ENCODE assay signal across 19 cellular contexts in genomic region chr10:77506517-77506916, GRCh38.
DNase-seq lines count a peak whose midpoint lies in the region; ATAC-seq, FAIRE-seq and TF ChIP-seq lines count a peak whose summit lies in the region.
"Had no signal": no experiment of that assay in that cellular context is flagged by ENCODE, and none has a peak within 500 bp of the region (broad histone marks: within the 10 kb centered on the region; RNA-seq: fewer than 3 reads in every experiment).

No MANE protein-coding gene starts in this region.

- H3K27me3 Mint-ChIP-seq in activated T-helper 2 cell treated with anti-CD3 and anti-CD28 coated beads, Interferon-gamma antibody, Interleukin-2, Interleukin-4, amounts not matched to agents 10 μg/mL and 5 μg/mL and 100 μg/mL, durations not matched to agents 14 hours and 24 hours and 36 hours (ENCODE audit: low read depth) = peaks cover 5% of the 10 kb centered on the region

- DNase-seq in mammary epithelial cell (no peak), breast epithelium (ENCODE audit: low spot score in 2 of 2) (no peak), K562 (ENCODE audit: extremely low read depth in 1 of 4, low spot score in 3 of 4) (no peak), iris pigment epithelial cell (ENCODE audit: low read depth) (peak; percentile 58), right lobe of liver (no peak), SHP77 (lab: John Stamatoyannopoulos, UW) (no peak)
- no peak for DNase-seq in activated T-helper 2 cell treated with anti-CD3 and anti-CD28 coated beads, Interferon-gamma antibody, Interleukin-2, Interleukin-4, amounts not matched to agents 10 μg/mL and 5 μg/mL and 100 μg/mL, durations not matched to agents 14 hours and 24 hours and 36 hours (ENCODE audit: low spot score)
- DNase-seq: activated CD4-positive, alpha-beta T cell treated with anti-CD3 and anti-CD28 coated beads, Interleukin-2, amount 50 U/mL, for 1 hour; body of pancreas; CD4-positive, CD25-positive, alpha-beta regulatory T cell; dermis blood vessel endothelial cell; DMS153; naive thymus-derived CD4-positive, alpha-beta T cell; NCI-H1694; NCI-H2227 treated with DMSO at 0.1 percent for 48 hours; T-helper 1 cell had no signal

- 100% methylated on average over 1 of the region's 2 CpGs for WGBS in mammary epithelial cell (ENCODE audit: low coverage, missing lambda C conversion rate)
- 0% methylated on average over 1 of the region's 2 CpGs for WGBS in K562 (ENCODE audit: insufficient coverage, low coverage, missing lambda C conversion rate)
- WGBS in right lobe of liver (ENCODE audit: insufficient coverage, low coverage, low lambda C conversion rate, missing lambda C conversion rate) = 58% methylated on average over 2 of the region's 2 CpGs

- H3K9me3 ChIP-seq in mammary epithelial cell (replicated peaks; ENCODE audit: insufficient read depth, low read length) = no peaks in the 10 kb centered on the region
- no peaks in the 10 kb centered on the region for H3K9me3 ChIP-seq in breast epithelium
- no peaks in the 10 kb centered on the region for H3K9me3 ChIP-seq in K562 (replicated peaks; ENCODE audit: control insufficient read depth, insufficient read depth, low read depth, low read length)
- H3K9me3 ChIP-seq in right lobe of liver = no peaks in the 10 kb centered on the region
- H3K9me3 ChIP-seq: body of pancreas, MG63, thoracic aorta had no signal

- no peak overlapping the region for H3K4me3 Mint-ChIP-seq in activated T-helper 2 cell treated with anti-CD3 and anti-CD28 coated beads, Interferon-gamma antibody, Interleukin-2, Interleukin-4, amounts not matched to agents 10 μg/mL and 5 μg/mL and 100 μg/mL, durations not matched to agents 14 hours and 24 hours and 36 hours (ENCODE audit: low read depth)
- H3K4me3 Mint-ChIP-seq: CD4-positive, CD25-positive, alpha-beta regulatory T cell; naive thymus-derived CD4-positive, alpha-beta T cell had no signal

- H3K4me1 ChIP-seq in mammary epithelial cell (ENCODE audit: insufficient read depth, low read length) = peaks cover 53% of the 10 kb centered on the region
- no peaks in the 10 kb centered on the region for H3K4me1 ChIP-seq in breast epithelium
- H3K4me1 ChIP-seq in K562 (replicated peaks in 1 of 2; ENCODE audit: control insufficient read depth in 2 of 2, insufficient read depth in 2 of 2, low read length in 2 of 2) = no peaks in the 10 kb centered on the region
- peaks cover 0 to 11% (median 0%) of the 10 kb centered on the region in 4 donors for H3K4me1 ChIP-seq in right lobe of liver

- H3K27me3 ChIP-seq in mammary epithelial cell (ENCODE audit: insufficient read depth, low read length) (no peaks in the 10 kb centered on the region), breast epithelium (no peaks in the 10 kb centered on the region), K562 (ENCODE audit: control insufficient read depth in 2 of 2, insufficient read depth in 2 of 2, low read length in 2 of 2) (peaks cover 4 to 8% of the 10 kb centered on the region in 2 experiments; a peak in 3 of 5 replicates), right lobe of liver (no peaks in the 10 kb centered on the region)
- H3K27me3 ChIP-seq: body of pancreas, MG63 had no signal

- H2AFZ ChIP-seq in mammary epithelial cell (ENCODE audit: low read depth, low read length) = no peak overlapping the region
- no peak overlapping the region for H2AFZ ChIP-seq in K562 (ENCODE audit: low read depth, low read length)

- no peaks in the 10 kb centered on the region for H3K9me1 ChIP-seq in K562 (ENCODE audit: control insufficient read depth, insufficient read depth, low read length)

- BruUV-seq in mammary epithelial cell (replicated peaks; lab: Mats Ljungman, UMichigan) (no TSS peak), K562 (replicated peaks; lab: Mats Ljungman, UMichigan) (no TSS peak)

- H3K36me3 ChIP-seq in mammary epithelial cell (ENCODE audit: insufficient read depth, low read length) = no peaks in the 10 kb centered on the region
- no peaks in the 10 kb centered on the region for H3K36me3 ChIP-seq in breast epithelium
- H3K36me3 ChIP-seq in K562 (ENCODE audit: control insufficient read depth, insufficient read depth, low read length) = no peaks in the 10 kb centered on the region
- H3K36me3 ChIP-seq in right lobe of liver = no peaks in the 10 kb centered on the region
- H3K36me3 ChIP-seq: MG63, thoracic aorta had no signal

- dilution Hi-C loops in mammary epithelial cell (cut with HindIII; ENCODE audit: low sequenced_read_pairs) = loop anchor here (25.0 kb wide), 1 partner anchor 344 kb away; no protein-coding TSS in a partner anchor

- no peak overlapping the region for H3K4me2 ChIP-seq in mammary epithelial cell (ENCODE audit: insufficient read depth, low read depth, low read length)
- no peak overlapping the region for H3K4me2 ChIP-seq in K562 (ENCODE audit: insufficient read depth, low read length)

- no peak overlapping the region for H3K27ac Mint-ChIP-seq in activated T-helper 2 cell treated with anti-CD3 and anti-CD28 coated beads, Interferon-gamma antibody, Interleukin-2, Interleukin-4, amounts not matched to agents 10 μg/mL and 5 μg/mL and 100 μg/mL, durations not matched to agents 14 hours and 24 hours and 36 hours
- H3K27ac Mint-ChIP-seq: CD4-positive, CD25-positive, alpha-beta regulatory T cell; naive thymus-derived CD4-positive, alpha-beta T cell had no signal

- TF ChIP-seq POLR2A in breast epithelium (IDR thresholded peaks at IDR 0.05) (no peak), K562 (conservative IDR thresholded peaks at IDR 0.05) (no peak), right lobe of liver (IDR thresholded peaks at IDR 0.05) (no peak)

- POLR2A ChIA-PET in K562 (lab: Yijun Ruan, JAX) = no interaction called here

- H3K27ac ChIP-seq in mammary epithelial cell (ENCODE audit: insufficient read depth, low read depth, low read length) (peak overlapping the region; percentile 79), breast epithelium (no peak overlapping the region), K562 (ENCODE audit: extremely low read depth, low read depth, low read length) (no peak overlapping the region), right lobe of liver (no peak overlapping the region)
- H3K27ac ChIP-seq: body of pancreas had no signal

- TF ChIP-seq RAD21 in K562 (CRISPR knock-in tag; conservative IDR thresholded peaks at IDR 0.05 in 1 of 2, IDR thresholded peaks at IDR 0.05 in 1 of 2) = no peak

- H3K9ac ChIP-seq in mammary epithelial cell (ENCODE audit: insufficient read depth, low read length) = peak overlapping the region; percentile 25
- H3K9ac ChIP-seq in K562 (ENCODE audit: insufficient read depth in 1 of 2, low read depth in 2 of 2, low read length in 2 of 2) = no peak overlapping the region

- intact Hi-C loops in mammary epithelial cell (cut with micrococcal nuclease) (loop anchor here (5.0 to 10.0 kb wide), 2 partner anchors 96 to 252 kb away; no protein-coding TSS in a partner anchor), breast epithelium (cut with DNase I; ENCODE audit: low total_unique reads) (no loop called here), K562 (cut with micrococcal nuclease) (no loop called here), right lobe of liver (cut with DNase I) (no loop called here)
- intact Hi-C loops in activated T-helper 2 cell treated with anti-CD3 and anti-CD28 coated beads, Interferon-gamma antibody, Interleukin-2, Interleukin-4, amounts not matched to agents 10 μg/mL and 5 μg/mL and 100 μg/mL, durations not matched to agents 14 hours and 24 hours and 36 hours (cut with micrococcal nuclease) = no loop called here

- peaks cover 27% of the 10 kb centered on the region for H3K79me2 ChIP-seq in mammary epithelial cell (ENCODE audit: insufficient read depth, low read length)
- no peaks in the 10 kb centered on the region for H3K79me2 ChIP-seq in K562 (ENCODE audit: control insufficient read depth, insufficient read depth, low read length)

- H4K20me1 ChIP-seq in mammary epithelial cell (ENCODE audit: insufficient read depth, low read length) (no peaks in the 10 kb centered on the region), K562 (replicated peaks; ENCODE audit: control insufficient read depth, insufficient read depth, low read length) (no peaks in the 10 kb centered on the region)

- peaks cover 1% of the 10 kb centered on the region for H3K4me1 Mint-ChIP-seq in activated T-helper 2 cell treated with anti-CD3 and anti-CD28 coated beads, Interferon-gamma antibody, Interleukin-2, Interleukin-4, amounts not matched to agents 10 μg/mL and 5 μg/mL and 100 μg/mL, durations not matched to agents 14 hours and 24 hours and 36 hours (ENCODE audit: low read depth)
- H3K4me1 Mint-ChIP-seq: CD4-positive, CD25-positive, alpha-beta regulatory T cell; naive thymus-derived CD4-positive, alpha-beta T cell had no signal

- FAIRE-seq in K562 (lab: Jason Lieb, UNC) = no peak

- CTCF ChIA-PET in mammary epithelial cell (lab: Charles Lee; ENCODE audit: low non-redundant PET) = interaction anchor here (0.7 kb wide), 1 partner anchor 33 kb away, joined by 12 read pairs; no protein-coding TSS in a partner anchor
- CTCF ChIA-PET in K562 (lab: Yijun Ruan, JAX; ENCODE audit: low intra/inter-chr PET ratio) = no interaction called here

- in situ Hi-C loops in mammary epithelial cell (cut with MboI; ENCODE audit: low sequenced_read_pairs in 2 of 2) = no loop called here
- in situ Hi-C loops in K562 (cut with MboI) = no loop called here

- H3K9me3 Mint-ChIP-seq in activated T-helper 2 cell treated with anti-CD3 and anti-CD28 coated beads, Interferon-gamma antibody, Interleukin-2, Interleukin-4, amounts not matched to agents 10 μg/mL and 5 μg/mL and 100 μg/mL, durations not matched to agents 14 hours and 24 hours and 36 hours = no peaks in the 10 kb centered on the region

- no peak for TF ChIP-seq CTCF in mammary epithelial cell (conservative IDR thresholded peaks at IDR 0.05 in 1 of 2, IDR thresholded peaks at IDR 0.05 in 1 of 2; ENCODE audit: extremely low read depth in 1 of 2, insufficient read depth in 1 of 2, low read depth in 1 of 2, low read length in 2 of 2)
- TF ChIP-seq CTCF in breast epithelium (IDR thresholded peaks at IDR 0.05) = no peak
- TF ChIP-seq CTCF in K562 (IDR thresholded peaks at IDR 0.05 in 2 of 3, conservative IDR thresholded peaks at IDR 0.05 in 1 of 3; ENCODE audit: insufficient read depth in 2 of 3, low read depth in 1 of 3, low read length in 3 of 3) = no peak
- TF ChIP-seq CTCF in right lobe of liver (IDR thresholded peaks at IDR 0.05) = no peak

- H3K4me3 ChIP-seq in mammary epithelial cell (replicated peaks in 1 of 3; ENCODE audit: insufficient read depth in 1 of 3, low read depth in 2 of 3, low read length in 3 of 3) = no peak overlapping the region
- no peak overlapping the region for H3K4me3 ChIP-seq in breast epithelium
- H3K4me3 ChIP-seq in K562 = no peak overlapping the region
- no peak overlapping the region for H3K4me3 ChIP-seq in right lobe of liver
- H3K4me3 ChIP-seq: body of pancreas, MG63, thoracic aorta had no signal

- no peak for ATAC-seq in K562
- no peak for ATAC-seq in GM21786 (IDR thresholded peaks at IDR 0.05; ENCODE audit: unreplicated experiment)
- no peak for ATAC-seq in right lobe of liver
- ATAC-seq: body of pancreas; naive thymus-derived CD4-positive, alpha-beta T cell had no signal

- no peaks in the 10 kb centered on the region for H3K36me3 Mint-ChIP-seq in activated T-helper 2 cell treated with anti-CD3 and anti-CD28 coated beads, Interferon-gamma antibody, Interleukin-2, Interleukin-4, amounts not matched to agents 10 μg/mL and 5 μg/mL and 100 μg/mL, durations not matched to agents 14 hours and 24 hours and 36 hours (ENCODE audit: low read depth)
- H3K36me3 Mint-ChIP-seq: CD4-positive, CD25-positive, alpha-beta regulatory T cell; naive thymus-derived CD4-positive, alpha-beta T cell had no signal

- no peak for TF ChIP-seq EP300 in K562 (IDR thresholded peaks at IDR 0.05; ENCODE audit: low read length)
